Comparison of ENCODE assay signal across 25 cellular contexts in genomic region chr9:117138257-117138656, GRCh38.
"Had no signal": no experiment of that assay in that cellular context is flagged by ENCODE, and none has a peak within 500 bp of the region (broad histone marks: within the 10 kb centered on the region; RNA-seq: fewer than 3 reads in every experiment).

No MANE protein-coding gene starts in this region.

- H3K27me3 ChIP-seq: ascending aorta, brain microvascular endothelial cell, breast epithelium had no signal

- H3K36me3 ChIP-seq: ascending aorta, brain microvascular endothelial cell, breast epithelium had no signal

- ATAC-seq: activated CD8-positive, alpha-beta T cell treated with anti-CD3 and anti-CD28 coated beads for 36 hours; activated naive CD8-positive, alpha-beta T cell treated with anti-CD3 and anti-CD28 coated beads, Interleukin-2, amount 50 U/mL, for 24 hours; T-cell; T-helper 17 cell had no signal

- H3K4me3 ChIP-seq: ascending aorta, breast epithelium had no signal

- H3K4me1 ChIP-seq: ascending aorta, breast epithelium had no signal

- H3K27ac ChIP-seq: ascending aorta, brain microvascular endothelial cell, breast epithelium, VCaP had no signal

- DNase-seq: activated B cell treated with CpG ODN at 0.5 μM for 24 hours; activated CD4-positive, alpha-beta memory T cell treated with anti-CD3 and anti-CD28 coated beads for 36 hours; activated CD4-positive, alpha-beta T cell treated with anti-CD3 and anti-CD28 coated beads for 4 hours; activated CD4-positive, alpha-beta T cell treated with anti-CD3 and anti-CD28 coated beads, Interleukin-2, amount 10 ng/mL, durations not matched to agents 24 days and 14 days; activated CD4-positive, alpha-beta T cell treated with anti-CD3 and anti-CD28 coated beads, Interleukin-2, amount 50 U/mL, for 1 hour; activated CD4-positive, alpha-beta T cell treated with anti-CD3 and anti-CD28 coated beads, Interleukin-2, amount 50 U/mL, for 4 hours; activated CD4-positive, CD25-positive, alpha-beta regulatory T cell treated with anti-CD3 and anti-CD28 coated beads, Interleukin-2, amount 50 U/mL, for 72 hours; activated CD8-positive, alpha-beta memory T cell treated with anti-CD3 and anti-CD28 coated beads, Interleukin-2, amount 50 U/mL, for 4 hours; activated CD8-positive, alpha-beta T cell treated with anti-CD3 and anti-CD28 coated beads for 36 hours; activated effector memory CD4-positive, alpha-beta T cell treated with Interleukin-2 at 50 U/mL for 16 hours; activated gamma-delta T cell; activated naive CD4-positive, alpha-beta T cell treated with anti-CD3 and anti-CD28 coated beads, Interleukin-2, amount 10 ng/mL, durations not matched to agents 7 days and 5 days; activated naive CD4-positive, alpha-beta T cell treated with Interleukin-2 at 50 U/mL for 16 hours; activated naive CD8-positive, alpha-beta T cell treated with anti-CD3 and anti-CD28 coated beads, Interleukin-2, amount 10 ng/mL, durations not matched to agents 7 days and 5 days; activated naive CD8-positive, alpha-beta T cell treated with anti-CD3 and anti-CD28 coated beads, Interleukin-2, amount 50 U/mL, for 24 hours; activated T-cell treated with anti-CD3 and anti-CD28 coated beads for 4 hours; activated T-cell treated with anti-CD3 and anti-CD28 coated beads, Interleukin-2, amount 50 U/mL, for 1 hour; activated T-cell treated with anti-CD3 and anti-CD28 coated beads, Interleukin-2, amount 50 U/mL, for 48 hours; brain microvascular endothelial cell; central memory CD4-positive, alpha-beta T cell; T-cell; T-helper 17 cell had no signal

- H3K9me3 ChIP-seq: ascending aorta, breast epithelium had no signal
